8 cellular contexts compared by ENCODE assay signal in the genomic region with DNA sequence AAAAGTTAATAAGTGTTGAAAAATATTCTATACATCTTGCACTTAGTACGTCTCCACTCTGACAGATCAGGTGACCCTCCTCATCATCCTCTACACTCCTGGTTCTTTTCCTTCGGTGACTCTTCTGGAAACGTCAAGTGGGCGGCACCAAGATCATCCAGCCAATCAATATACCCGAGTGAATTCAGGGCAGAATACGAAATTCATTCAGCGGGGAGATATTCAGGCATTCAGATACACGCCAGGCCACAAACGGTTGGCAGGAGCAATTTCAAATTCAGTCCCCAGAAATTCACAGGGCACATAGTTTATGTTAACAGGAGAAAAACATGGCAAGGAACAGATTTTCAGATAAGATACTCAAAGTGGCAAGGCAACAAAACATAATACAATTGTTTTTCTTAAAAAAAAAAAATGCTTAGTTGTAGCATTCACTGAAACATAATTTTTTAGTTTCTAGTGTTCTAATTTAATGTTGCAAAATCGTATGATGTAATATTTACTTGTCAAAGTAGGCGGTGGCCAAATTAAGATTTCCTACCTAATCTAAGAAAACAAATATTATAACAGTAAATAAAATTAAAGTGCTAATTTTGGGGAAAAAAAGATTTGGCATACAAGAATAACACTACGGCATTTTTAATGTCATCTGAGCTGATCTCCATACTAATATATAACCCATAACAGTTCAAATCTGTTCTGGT. TPM values are rescaled to one million over a fixed set of nuclear protein-coding genes. Genes with fewer than 3 reads are reported as not detected.
A peak's percentile ranks its signal among the peaks of the same experiment; 100 is the strongest.
DNase-seq lines count a peak whose midpoint lies in the region; ATAC-seq and TF ChIP-seq lines count a peak whose summit lies in the region.

No MANE protein-coding gene starts in this region.

- H3K27me3 Mint-ChIP-seq in HFFc6 (ENCODE audit: insufficient read depth): peaks cover 4% of the 10 kb centered on the region
- no peaks in the 10 kb centered on the region for H3K27me3 Mint-ChIP-seq in activated naive CD8-positive, alpha-beta T cell

- H3K4me3 Mint-ChIP-seq in HFFc6: peak overlapping the region; percentile 95
- H3K4me3 Mint-ChIP-seq in activated naive CD8-positive, alpha-beta T cell: peak overlapping the region; percentile 98

- ATAC-seq in GM21529 (IDR thresholded peaks at IDR 0.05; ENCODE audit: unreplicated experiment) (no peak), GM18868 (IDR thresholded peaks at IDR 0.05; ENCODE audit: unreplicated experiment) (no peak)

- H3K4me2 ChIP-seq in hepatocyte (peak overlapping the region; percentile 90), smooth muscle cell (peak overlapping the region; percentile 90)

- H3K9me2 ChIP-seq in hepatocyte (replicated peaks; ENCODE audit: insufficient read depth): no peaks in the 10 kb centered on the region

- H3K27ac ChIP-seq in hepatocyte (no peak overlapping the region), smooth muscle cell (ENCODE audit: low read depth) (peak overlapping the region; percentile 100)

- H3K9ac ChIP-seq in smooth muscle cell (ENCODE audit: low read depth): no peak overlapping the region

- H3K36me3 Mint-ChIP-seq in HFFc6 (ENCODE audit: low read depth): peaks cover 74% of the 10 kb centered on the region
- H3K36me3 Mint-ChIP-seq in activated naive CD8-positive, alpha-beta T cell: peaks cover 39% of the 10 kb centered on the region

- no peaks in the 10 kb centered on the region for H3K27me3 ChIP-seq in hepatocyte
- no peaks in the 10 kb centered on the region for H3K27me3 ChIP-seq in smooth muscle cell (ENCODE audit: low read depth)
- no peaks in the 10 kb centered on the region for H3K27me3 ChIP-seq in H7 (ENCODE audit: control insufficient read depth, insufficient read depth, low read length)

- peaks cover 82% of the 10 kb centered on the region for H4K20me1 ChIP-seq in hepatocyte (ENCODE audit: insufficient read depth, poor library complexity, severe bottlenecking)
- peaks cover 85% of the 10 kb centered on the region for H4K20me1 ChIP-seq in smooth muscle cell (ENCODE audit: low read depth)

- no peaks in the 10 kb centered on the region for H3K9me3 Mint-ChIP-seq in HFFc6
- H3K9me3 Mint-ChIP-seq in activated naive CD8-positive, alpha-beta T cell (ENCODE audit: low read depth): no peaks in the 10 kb centered on the region

- H3K4me1 ChIP-seq in hepatocyte (ENCODE audit: insufficient read depth) (peaks cover 7% of the 10 kb centered on the region), smooth muscle cell (ENCODE audit: low read depth) (peaks cover 30% of the 10 kb centered on the region)

- H3F3A ChIP-seq in smooth muscle cell (ENCODE audit: low read depth): peaks cover 37% of the 10 kb centered on the region

- H3K4me1 Mint-ChIP-seq in HFFc6 (ENCODE audit: low read depth): peaks cover 50% of the 10 kb centered on the region
- peaks cover 65% of the 10 kb centered on the region for H3K4me1 Mint-ChIP-seq in activated naive CD8-positive, alpha-beta T cell (ENCODE audit: low read depth)

- DNase-seq in HFFc6 (peak; percentile 19), hepatocyte (ENCODE audit: low spot score) (no peak), smooth muscle cell (lab: John Stamatoyannopoulos, UW; ENCODE audit: unreplicated experiment) (no peak), hippocampal formation (lab: John Stamatoyannopoulos, UW) (no peak), H7 (no peak)

- H3K36me3 ChIP-seq in hepatocyte (replicated peaks; ENCODE audit: insufficient read depth, low read depth): peaks cover 23% of the 10 kb centered on the region
- peaks cover 42% of the 10 kb centered on the region for H3K36me3 ChIP-seq in smooth muscle cell (ENCODE audit: low read depth)
- peaks cover 35% of the 10 kb centered on the region for H3K36me3 ChIP-seq in H7 (replicated peaks; ENCODE audit: control insufficient read depth, insufficient read depth, low read length)

- H3K79me2 ChIP-seq in hepatocyte (peaks cover 84% of the 10 kb centered on the region), smooth muscle cell (ENCODE audit: low read depth) (peaks cover 83% of the 10 kb centered on the region)

- no peak overlapping the region for H3K4me3 ChIP-seq in hepatocyte
- peak overlapping the region; percentile 99 for H3K4me3 ChIP-seq in smooth muscle cell
- H3K4me3 ChIP-seq in H7 (ENCODE audit: insufficient read depth, low read depth, low read length): no peak overlapping the region

- no peak for TF ChIP-seq CTCF in HFFc6 (IDR thresholded peaks at IDR 0.05)
- no peak for TF ChIP-seq CTCF in hepatocyte (IDR thresholded peaks at IDR 0.05; ENCODE audit: poor library complexity)
- no peak for TF ChIP-seq CTCF in smooth muscle cell (IDR thresholded peaks at IDR 0.05; ENCODE audit: borderline replicate concordance, insufficient read depth, poor library complexity, severe bottlenecking)

- peak overlapping the region; percentile 68 for H3K27ac Mint-ChIP-seq in HFFc6
- peak overlapping the region; percentile 94 for H3K27ac Mint-ChIP-seq in activated naive CD8-positive, alpha-beta T cell

- WGBS in hepatocyte (ENCODE audit: low lambda C conversion rate, missing lambda C conversion rate): 83% methylated on average over 12 of the region's 12 CpGs
- WGBS in smooth muscle cell (ENCODE audit: low lambda C conversion rate): 91% methylated on average over 12 of the region's 12 CpGs

- H3K9me3 ChIP-seq in hepatocyte (ENCODE audit: low read depth): no peaks in the 10 kb centered on the region
- H3K9me3 ChIP-seq in smooth muscle cell (replicated peaks; ENCODE audit: low read depth): no peaks in the 10 kb centered on the region

- H2AFZ ChIP-seq in hepatocyte (no peak overlapping the region), smooth muscle cell (ENCODE audit: low read depth) (no peak overlapping the region)

RNA-seq across cellular contexts. Expression of a gene that starts 4.2 kb away (rescaled TPM):
- total RNA-seq in HFFc6 (2021; fragmentation: NEBNext Ultra II Directional; extraction: Animal tissue kit (Norgen Biotek cat#: 25700)): 10 to 100 TPM; 25.8 to 28.3 (median 27.3) TPM
- total RNA-seq in hepatocyte (82.2 and 98.4 TPM in 2 replicates), smooth muscle cell (87.8 and 106 TPM in 2 replicates)
- polyA plus RNA-seq in hepatocyte (51.0 and 61.6 TPM in 2 replicates), smooth muscle cell (25.7 and 32.4 TPM in 2 replicates)
- 14.7 and 36.0 TPM in 2 replicates for total RNA-seq in H7 (2014; rRNA removed; shearing (Covaris generic))

RNA-seq across cellular contexts. Expression of a gene that starts 28.6 kb away (rescaled TPM):
- total RNA-seq in HFFc6 (2021; fragmentation: NEBNext Ultra II Directional; extraction: Animal tissue kit (Norgen Biotek cat#: 25700)): 10 to 100 TPM; 12.4 to 15.6 (median 13.1) TPM
- total RNA-seq in hepatocyte: 56.6 and 59.0 TPM in 2 replicates
- 23.0 and 26.4 TPM in 2 replicates for polyA plus RNA-seq in hepatocyte
- 62.8 and 70.1 TPM in 2 replicates for total RNA-seq in smooth muscle cell
- polyA plus RNA-seq in smooth muscle cell: 42.5 and 44.2 TPM in 2 replicates
- 33.4 and 34.6 TPM in 2 replicates for total RNA-seq in H7 (2014; rRNA removed; shearing (Covaris generic))

RNA-seq across cellular contexts. Expression of a gene that starts 28.9 kb away (rescaled TPM):
- total RNA-seq in HFFc6 (2021; fragmentation: NEBNext Ultra II Directional; extraction: Animal tissue kit (Norgen Biotek cat#: 25700)): 10 to 100 TPM; 18.4 to 25.4 (median 20.6) TPM
- total RNA-seq in hepatocyte (17.3 and 23.7 TPM in 2 replicates), smooth muscle cell (28.8 and 39.7 TPM in 2 replicates)
- polyA plus RNA-seq in hepatocyte (14.0 and 17.0 TPM in 2 replicates), smooth muscle cell (22.3 and 24.0 TPM in 2 replicates)
- 73.9 and 91.9 TPM in 2 replicates for total RNA-seq in H7 (2014; rRNA removed; shearing (Covaris generic))

RNA-seq across cellular contexts. Expression of a gene that starts 48.5 kb away (rescaled TPM):
- 100 to 1,000 TPM; 318 to 459 (median 409) TPM for total RNA-seq in HFFc6 (2021; fragmentation: NEBNext Ultra II Directional; extraction: Animal tissue kit (Norgen Biotek cat#: 25700))
- total RNA-seq in hepatocyte: 208 and 237 TPM in 2 replicates
- polyA plus RNA-seq in hepatocyte: 133 TPM in 2 replicates
- total RNA-seq in smooth muscle cell: 364 and 398 TPM in 2 replicates
- 203 and 212 TPM in 2 replicates for polyA plus RNA-seq in smooth muscle cell
- 320 and 349 TPM in 2 replicates for total RNA-seq in H7 (2014; rRNA removed; shearing (Covaris generic))
